Comparison of ENCODE assay signal across 27 cellular contexts in genomic region chr12:28159688-28160087, GRCh38.
"Had no signal": no experiment of that assay in that cellular context is flagged by ENCODE, and none has a peak within 500 bp of the region (broad histone marks: within the 10 kb centered on the region; RNA-seq: fewer than 3 reads in every experiment).

No MANE protein-coding gene starts in this region.

- H3K27ac Mint-ChIP-seq: dendritic cell treated with granulocyte-macrophage colony-stimulating factor and Interleukin-4, amounts not matched to agents 40 ng/mL and 50 ng/mL, for 4 days; effector memory CD8-positive, alpha-beta T cell; endodermal cell had no signal

- H3K27me3 ChIP-seq: colonic mucosa, dorsolateral prefrontal cortex, esophagus muscularis mucosa, esophagus squamous epithelium, foreskin keratinocyte, gastrocnemius medialis, gastroesophageal sphincter, heart left ventricle had no signal

- H3K9me3 Mint-ChIP-seq: effector memory CD8-positive, alpha-beta T cell; endodermal cell had no signal

- H3K9me3 ChIP-seq: colonic mucosa, esophagus muscularis mucosa, esophagus squamous epithelium, gastrocnemius medialis, gastroesophageal sphincter, heart left ventricle had no signal

- FAIRE-seq: colon, endometrium, endothelial cell of umbilical vein had no signal

- H3K27me3 Mint-ChIP-seq: dendritic cell treated with granulocyte-macrophage colony-stimulating factor and Interleukin-4, amounts not matched to agents 40 ng/mL and 50 ng/mL, for 4 days; effector memory CD8-positive, alpha-beta T cell had no signal

- H3K36me3 ChIP-seq: colonic mucosa, esophagus muscularis mucosa, esophagus squamous epithelium, gastrocnemius medialis, gastroesophageal sphincter, heart left ventricle had no signal

- DNase-seq: colonic mucosa; cortex of kidney; dermis blood vessel endothelial cell; dorsolateral prefrontal cortex; effector CD4-positive, alpha-beta T cell; effector CD8-positive, alpha-beta T cell; effector memory CD4-positive, alpha-beta T cell; effector memory CD8-positive, alpha-beta T cell; endodermal cell; erythroblast; esophagus squamous epithelium; foreskin fibroblast; foreskin keratinocyte; foreskin melanocyte; gastrocnemius medialis; glutamatergic neuron; head of caudate nucleus; heart left ventricle had no signal

- H3K4me1 ChIP-seq: colonic mucosa, esophagus muscularis mucosa, esophagus squamous epithelium, gastrocnemius medialis, gastroesophageal sphincter had no signal

- H3K4me3 Mint-ChIP-seq: dendritic cell treated with granulocyte-macrophage colony-stimulating factor and Interleukin-4, amounts not matched to agents 40 ng/mL and 50 ng/mL, for 4 days; effector memory CD8-positive, alpha-beta T cell; endodermal cell had no signal

- H3K27ac ChIP-seq: colonic mucosa, coronary artery, dorsolateral prefrontal cortex, epithelial cell of prostate, esophagus muscularis mucosa, esophagus squamous epithelium, gastrocnemius medialis, gastroesophageal sphincter, heart left ventricle had no signal

- H3K4me3 ChIP-seq: colonic mucosa, coronary artery, dorsolateral prefrontal cortex, esophagus muscularis mucosa, esophagus squamous epithelium, gastrocnemius medialis, gastroesophageal sphincter, heart left ventricle had no signal

- ATAC-seq: effector memory CD8-positive, alpha-beta T cell; esophagus mucosa; foreskin keratinocyte; gastrocnemius medialis; gastroesophageal sphincter; heart left ventricle had no signal
